Comparison of ENCODE assay signal across 18 cellular contexts in the genomic region with DNA sequence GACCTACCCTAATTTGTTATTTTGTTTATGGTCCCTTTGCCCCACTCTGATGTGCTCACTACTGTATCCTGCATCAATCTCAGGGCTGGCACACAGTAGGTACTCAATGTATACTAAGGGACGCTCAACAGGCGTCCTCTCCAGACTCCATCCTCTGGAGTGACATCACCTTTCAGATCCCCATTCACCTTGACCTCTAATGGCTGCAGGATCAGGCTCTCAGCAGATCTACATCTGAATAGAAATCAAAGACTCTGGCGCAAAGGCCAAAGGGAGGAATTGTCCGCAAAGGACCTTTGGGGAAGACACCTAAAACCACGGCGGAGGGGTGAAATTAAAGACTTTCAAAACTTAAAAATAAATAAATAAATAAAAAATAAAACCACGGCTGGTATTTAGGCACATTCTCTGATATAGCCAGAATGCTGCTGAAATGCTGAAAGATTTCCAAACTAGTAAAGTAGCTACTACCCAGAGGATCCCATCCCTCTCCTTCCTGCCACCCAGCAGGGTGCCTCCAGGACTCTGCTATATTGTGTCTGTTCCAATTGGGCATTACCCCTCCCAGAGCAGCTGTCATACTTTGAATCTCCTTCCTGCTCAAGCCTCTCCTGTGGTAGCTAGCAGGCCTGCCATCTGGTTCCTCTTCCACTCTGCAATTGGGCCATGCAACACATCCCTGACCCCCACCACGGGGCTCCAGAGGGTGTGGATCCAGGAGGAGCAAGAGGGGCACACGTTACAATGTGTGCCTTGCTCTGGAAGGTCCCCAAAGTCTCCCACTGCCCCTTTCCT. TPM values are rescaled to one million over a fixed set of nuclear protein-coding genes. Genes with fewer than 3 reads are reported as not detected.
A peak's percentile ranks its signal among the peaks of the same experiment; 100 is the strongest.
DNase-seq lines count a peak whose midpoint lies in the region; ATAC-seq and TF ChIP-seq lines count a peak whose summit lies in the region.
"Had no signal": no experiment of that assay in that cellular context is flagged by ENCODE, and none has a peak within 500 bp of the region (broad histone marks: within the 10 kb centered on the region; RNA-seq: fewer than 3 reads in every experiment).

No MANE protein-coding gene starts in this region.

- TF ChIP-seq CTCF in endothelial cell (IDR thresholded peaks at IDR 0.05; ENCODE audit: unreplicated experiment) (no peak), GM13977 (IDR thresholded peaks at IDR 0.05; ENCODE audit: extremely low read depth, insufficient read depth, missing control alignments) (no peak), heart left ventricle (IDR thresholded peaks at IDR 0.05) (no peak)

- intact Hi-C loops in heart left ventricle (cut with DNase I): no loop called here

- 83 to 89% (median 86%) methylated on average over 9 of the region's 9 CpGs for WGBS in heart left ventricle, 4 donors

- H3K9me3 Mint-ChIP-seq in endothelial cell (ENCODE audit: unreplicated experiment): no peaks in the 10 kb centered on the region
- H3K9me3 Mint-ChIP-seq: activated naive CD8-positive, alpha-beta T cell treated with anti-CD3 and anti-CD28 coated beads, Interleukin-2, amount 50 U/mL, for 24 hours had no signal

- H3K27ac Mint-ChIP-seq in endothelial cell (ENCODE audit: unreplicated experiment): peak overlapping the region; percentile 67
- H3K27ac Mint-ChIP-seq: activated naive CD8-positive, alpha-beta T cell treated with anti-CD3 and anti-CD28 coated beads, Interleukin-2, amount 50 U/mL, for 24 hours had no signal

- H3K27ac ChIP-seq in BLaER1 (peak overlapping the region; percentile 67), heart left ventricle (no peak overlapping the region)
- H3K27ac ChIP-seq: coronary artery, esophagus squamous epithelium, HL-60, lower lobe of right lung, stomach had no signal

- peaks cover 75% of the 10 kb centered on the region for H3K4me1 ChIP-seq in BLaER1
- H3K4me1 ChIP-seq in heart left ventricle: peaks cover 0 to 17% (median 4%) of the 10 kb centered on the region in 12 donors

- no peak for TF ChIP-seq POLR2A in heart left ventricle (IDR thresholded peaks at IDR 0.05)

- H3K4me3 Mint-ChIP-seq in endothelial cell (ENCODE audit: unreplicated experiment): peak overlapping the region; percentile 47
- H3K4me3 Mint-ChIP-seq: activated naive CD8-positive, alpha-beta T cell treated with anti-CD3 and anti-CD28 coated beads, Interleukin-2, amount 50 U/mL, for 24 hours had no signal

- DNase-seq in EH (ENCODE audit: low read depth) (peak; percentile 18), NCI-H69 (lab: John Stamatoyannopoulos, UW) (peak; percentile 94), endothelial cell (ENCODE audit: low spot score) (no peak), GM13977 (ENCODE audit: low spot score) (no peak), cortex of kidney (lab: John Stamatoyannopoulos, UW) (no peak), heart left ventricle (no peak)
- DNase-seq in stimulated activated CD8-positive, alpha-beta memory T cell treated with anti-CD3 and anti-CD28 coated beads, Interleukin-4, amount 100 ng/mL, for 48 hours: no peak
- DNase-seq: activated naive CD8-positive, alpha-beta T cell treated with anti-CD3 and anti-CD28 coated beads, Interleukin-2, amount 50 U/mL, for 24 hours; esophagus squamous epithelium; lower lobe of right lung; NCI-H526; occipital lobe; small intestine; stomach had no signal

- H4K20me1 ChIP-seq in BLaER1: peaks cover 88% of the 10 kb centered on the region

- peaks cover 36% of the 10 kb centered on the region for H3K36me3 Mint-ChIP-seq in endothelial cell (ENCODE audit: low read depth, unreplicated experiment)

- no peak overlapping the region; the same call in 1 of the 2 replicates for H3K9ac ChIP-seq in BLaER1

- H3K9me3 ChIP-seq in BLaER1: no peaks in the 10 kb centered on the region
- H3K9me3 ChIP-seq in heart left ventricle: no peaks in the 10 kb centered on the region
- H3K9me3 ChIP-seq: esophagus squamous epithelium, lower lobe of right lung, stomach had no signal

- H3K36me3 ChIP-seq in BLaER1 (peaks cover 48% of the 10 kb centered on the region), heart left ventricle (peaks cover 0 to 5% (median 0%) of the 10 kb centered on the region in 9 donors)
- H3K36me3 ChIP-seq: esophagus squamous epithelium, lower lobe of right lung, stomach had no signal

- H3K4me3 ChIP-seq in BLaER1 (no peak overlapping the region), heart left ventricle (no peak overlapping the region)
- H3K4me3 ChIP-seq: coronary artery, esophagus squamous epithelium, lower lobe of right lung, stomach had no signal

- H3K4me1 Mint-ChIP-seq in endothelial cell (ENCODE audit: unreplicated experiment): peaks cover 39% of the 10 kb centered on the region

- H3K27me3 Mint-ChIP-seq in endothelial cell (ENCODE audit: unreplicated experiment): peaks cover 9% of the 10 kb centered on the region
- H3K27me3 Mint-ChIP-seq: activated naive CD8-positive, alpha-beta T cell treated with anti-CD3 and anti-CD28 coated beads, Interleukin-2, amount 50 U/mL, for 24 hours had no signal

- H3K27me3 ChIP-seq in BLaER1: no peaks in the 10 kb centered on the region
- H3K27me3 ChIP-seq in heart left ventricle: no peaks in the 10 kb centered on the region
- H3K27me3 ChIP-seq: esophagus squamous epithelium, stomach had no signal

- no peak for ATAC-seq in heart left ventricle
- ATAC-seq: activated naive CD8-positive, alpha-beta T cell treated with anti-CD3 and anti-CD28 coated beads, Interleukin-2, amount 50 U/mL, for 24 hours; lower lobe of right lung had no signal

- H3K4me2 ChIP-seq in BLaER1: peak overlapping the region; percentile 62

- in situ Hi-C loops in GM13977 (cut with MboI; ENCODE audit: low pct_unique_long_range_greater_than_20kb, low sequenced_read_pairs, unreplicated experiment): no loop called here

RNA-seq across cellular contexts. Expression of a gene that starts 6.1 kb away (rescaled TPM):
- 23.0 TPM for total RNA-seq in endothelial cell (ENCODE audit: unreplicated experiment)
- total RNA-seq in heart left ventricle: 1 to 10 TPM; 2.4 to 7.9 (median 3.9) TPM
- 1 to 10 TPM; 1.9 to 4.6 TPM for polyA plus RNA-seq in heart left ventricle

RNA-seq across cellular contexts. Expression of a gene that starts 51.9 kb away (rescaled TPM):
- total RNA-seq in endothelial cell (ENCODE audit: unreplicated experiment) (not detected), heart left ventricle (1 to 10 TPM in 1 of 9 donors, under 1 TPM in 8; 0.19 to 1.6 (median 0.52) TPM)
- polyA plus RNA-seq in heart left ventricle: under 1 TPM; 0.11 to 0.95 TPM
- total RNA-seq: occipital lobe had no signal

RNA-seq across cellular contexts. Expression of a gene that starts 52.0 kb away (rescaled TPM):
- total RNA-seq in endothelial cell (ENCODE audit: unreplicated experiment) (1.9 TPM), heart left ventricle (1 to 10 TPM in 1 of 9 donors, under 1 TPM in 5, not detected in 3; 0.21 to 1.3 (median 0.31) TPM)
- polyA plus RNA-seq in heart left ventricle: under 1 TPM; 0.11 to 0.53 TPM
- total RNA-seq: H1 had no signal

Comparison
In these comparisons a context has a peak if more than half of its experiments do, and no peak if none do; other contexts are left out.
1. DNase-seq: peak in EH (single experiment) and NCI-H69 (single experiment); none in endothelial cell (single experiment), stimulated activated CD8-positive, alpha-beta memory T cell treated with anti-CD3 and anti-CD28 coated beads, Interleukin-4, amount 100 ng/mL, for 48 hours (single experiment), GM13977 (single experiment), cortex of kidney (single experiment) and heart left ventricle (0 of 5).